ENCODE assay signal across 8 cellular contexts in genomic region chr3:143040264-143040879, GRCh38. TPM values are rescaled to one million over a fixed set of nuclear protein-coding genes. Genes with fewer than 3 reads are reported as not detected.
DNase-seq lines count a peak whose midpoint lies in the region; ATAC-seq and TF ChIP-seq lines count a peak whose summit lies in the region.

No MANE protein-coding gene starts in this region.

- no peak overlapping the region for H2AFZ ChIP-seq in PC-3 (ENCODE audit: low read length)

- no peak overlapping the region for H3K4me3 ChIP-seq in heart left ventricle
- H3K4me3 ChIP-seq in PC-3 (ENCODE audit: low read length), result no peak overlapping the region

- TF ChIP-seq POLR2A in heart left ventricle (IDR thresholded peaks at IDR 0.05), result no peak

- H3K36me3 ChIP-seq in heart left ventricle (peaks cover 0 to 98% (median 82%) of the 10 kb centered on the region in 9 donors), PC-3 (ENCODE audit: low read depth, low read length) (peaks cover 19% of the 10 kb centered on the region)

- H3K9me3 ChIP-seq in heart left ventricle (no peaks in the 10 kb centered on the region), PC-3 (ENCODE audit: low read length) (no peaks in the 10 kb centered on the region)

- TF ChIP-seq CTCF in heart left ventricle (IDR thresholded peaks at IDR 0.05) (peak in 11 of 12 donors; percentile 7 to 49 (median 29)), PC-3 (conservative IDR thresholded peaks at IDR 0.05; ENCODE audit: low read depth, low read length) (peak; percentile 57), type B pancreatic cell (conservative IDR thresholded peaks at IDR 0.05) (peak; percentile 74)

- H3K27me3 ChIP-seq in heart left ventricle, result no peaks in the 10 kb centered on the region
- no peaks in the 10 kb centered on the region for H3K27me3 ChIP-seq in PC-3 (ENCODE audit: low read length)

- H3K4me1 ChIP-seq in heart left ventricle (peaks cover 0 to 9% (median 0%) of the 10 kb centered on the region in 12 donors), PC-3 (ENCODE audit: insufficient read depth, low read length) (no peaks in the 10 kb centered on the region)

- ATAC-seq in heart left ventricle (no peak), left ventricle myocardium superior (no peak), PC-3 (no peak)

- no peaks in the 10 kb centered on the region for H3K4me1 Mint-ChIP-seq in type B pancreatic cell (ENCODE audit: unreplicated experiment)

- WGBS in heart left ventricle, 4 donors, result 76 to 86% (median 82%) methylated on average over 3 of the region's 3 CpGs

- no peaks in the 10 kb centered on the region for H4K20me1 ChIP-seq in PC-3 (ENCODE audit: low read length)

- DNase-seq in heart left ventricle, result no peak
- DNase-seq in left ventricle myocardium superior, result no peak
- peak; percentile 40 for DNase-seq in PC-3
- peak; percentile 70 for DNase-seq in fibroblast of peridontal ligament (ENCODE audit: extremely low read depth)
- no peak for DNase-seq in type B pancreatic cell (ENCODE audit: extremely low spot score, unreplicated experiment)
- DNase-seq in hypothalamus (lab: John Stamatoyannopoulos, UW), result no peak
- no peak for DNase-seq in activated T-cell treated with anti-CD3 and anti-CD28 coated beads, Interleukin-2, amount 50 U/mL, for 48 hours
- no peak for DNase-seq in HK-2 (ENCODE audit: unreplicated experiment)

- POLR2A ChIA-PET in PC-3 (lab: Charles Lee; ENCODE audit: unreplicated experiment), result interaction anchor here (0.6 kb wide), 1 partner anchor 163 kb away, joined by 5 read pairs; no protein-coding TSS in a partner anchor

- CTCF ChIA-PET in PC-3 (lab: Charles Lee), result interaction anchor here (0.6 kb wide), 1 partner anchor 244 kb away, joined by 6 read pairs; no protein-coding TSS in a partner anchor

- H3K9me2 ChIP-seq in PC-3 (replicated peaks; ENCODE audit: low read length), result no peaks in the 10 kb centered on the region

- no peaks in the 10 kb centered on the region for H3K9me3 Mint-ChIP-seq in type B pancreatic cell

- no peak overlapping the region for H3K9ac ChIP-seq in PC-3 (ENCODE audit: low read length)

- H3K4me2 ChIP-seq in PC-3 (ENCODE audit: low read length), result no peak overlapping the region

- H3K27ac ChIP-seq in heart left ventricle (no peak overlapping the region), PC-3 (ENCODE audit: low read length) (no peak overlapping the region)

- no peak overlapping the region for H3K27ac Mint-ChIP-seq in type B pancreatic cell

- no peaks in the 10 kb centered on the region for H3K27me3 Mint-ChIP-seq in type B pancreatic cell

- H3F3A ChIP-seq in PC-3 (ENCODE audit: low read length, unreplicated experiment), result no peaks in the 10 kb centered on the region

- BruUV-seq in PC-3 (replicated peaks; lab: Mats Ljungman, UMichigan), result no TSS peak

- intact Hi-C loops in heart left ventricle (cut with DNase I), result loop anchor here in 1 of 10 donors (10.0 kb wide), 1 partner anchor 604 kb away; no protein-coding TSS in a partner anchor
- intact Hi-C loops in left ventricle myocardium superior (cut with micrococcal nuclease), result no loop called here
- intact Hi-C loops in PC-3 (cut with micrococcal nuclease), result no loop called here

- H3K4me3 Mint-ChIP-seq in type B pancreatic cell, result no peak overlapping the region

- peaks cover 30% of the 10 kb centered on the region for H3K36me3 Mint-ChIP-seq in type B pancreatic cell

- H3K79me2 ChIP-seq in PC-3 (ENCODE audit: low read length), result no peaks in the 10 kb centered on the region

RNA-seq across cellular contexts. Expression of gene U2SURP, which starts 39.0 kb away (rescaled TPM):
- 10 to 100 TPM; 25.8 to 42.0 (median 33.5) TPM for total RNA-seq in heart left ventricle
- polyA plus RNA-seq in heart left ventricle, result 10 to 100 TPM; 17.4 to 21.1 TPM
- 40.4 TPM for total RNA-seq in left ventricle myocardium superior
- 55.6 and 81.1 TPM in 2 replicates for total RNA-seq in PC-3 (2014; rRNA removed)
- total RNA-seq in type B pancreatic cell (ENCODE audit: low replicate concordance), result 85.7 and 129 TPM in 2 replicates

Comparison
In these comparisons a context has a peak if more than half of its experiments do, and no peak if none do; other contexts are left out.
1. DNase-seq: peak in PC-3 (single experiment) and fibroblast of peridontal ligament (single experiment); none in heart left ventricle (0 of 5), left ventricle myocardium superior (single experiment), type B pancreatic cell (single experiment), hypothalamus (0 of 51), activated T-cell treated with anti-CD3 and anti-CD28 coated beads, Interleukin-2, amount 50 U/mL, for 48 hours (0 of 2) and HK-2 (single experiment).
2. Peak in every context shown above with its lines, with median percentiles within 50 percentile points of each other: CTCF ChIP-seq.